ENCODE assay signal across 8 cellular contexts in the genomic region with DNA sequence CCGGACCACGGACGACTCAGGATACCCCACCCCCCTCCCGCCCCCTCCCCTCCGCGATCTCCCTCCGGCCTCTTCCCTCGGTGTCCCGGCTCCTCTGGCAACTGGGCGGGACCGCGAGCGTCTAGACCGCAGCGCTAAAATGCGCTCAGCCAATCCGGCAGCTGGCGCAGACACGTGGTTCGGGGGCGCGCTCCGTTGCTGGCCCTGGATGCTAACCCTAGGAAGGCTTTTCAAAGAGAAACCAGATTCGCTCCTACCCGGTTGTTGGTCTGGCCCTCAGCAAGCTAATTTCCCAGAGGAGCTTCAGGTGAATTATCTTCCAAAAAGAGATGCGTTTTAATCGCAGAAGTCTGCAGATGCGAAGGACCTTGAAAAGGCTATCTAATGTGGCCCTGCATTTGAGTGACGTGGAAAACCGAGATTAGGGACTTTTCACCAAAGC. TPM values are rescaled to one million over a fixed set of nuclear protein-coding genes. Genes with fewer than 3 reads are reported as not detected.
DNase-seq lines count a peak whose midpoint lies in the region; ATAC-seq lines count a peak whose summit lies in the region.

A gene with protein sequence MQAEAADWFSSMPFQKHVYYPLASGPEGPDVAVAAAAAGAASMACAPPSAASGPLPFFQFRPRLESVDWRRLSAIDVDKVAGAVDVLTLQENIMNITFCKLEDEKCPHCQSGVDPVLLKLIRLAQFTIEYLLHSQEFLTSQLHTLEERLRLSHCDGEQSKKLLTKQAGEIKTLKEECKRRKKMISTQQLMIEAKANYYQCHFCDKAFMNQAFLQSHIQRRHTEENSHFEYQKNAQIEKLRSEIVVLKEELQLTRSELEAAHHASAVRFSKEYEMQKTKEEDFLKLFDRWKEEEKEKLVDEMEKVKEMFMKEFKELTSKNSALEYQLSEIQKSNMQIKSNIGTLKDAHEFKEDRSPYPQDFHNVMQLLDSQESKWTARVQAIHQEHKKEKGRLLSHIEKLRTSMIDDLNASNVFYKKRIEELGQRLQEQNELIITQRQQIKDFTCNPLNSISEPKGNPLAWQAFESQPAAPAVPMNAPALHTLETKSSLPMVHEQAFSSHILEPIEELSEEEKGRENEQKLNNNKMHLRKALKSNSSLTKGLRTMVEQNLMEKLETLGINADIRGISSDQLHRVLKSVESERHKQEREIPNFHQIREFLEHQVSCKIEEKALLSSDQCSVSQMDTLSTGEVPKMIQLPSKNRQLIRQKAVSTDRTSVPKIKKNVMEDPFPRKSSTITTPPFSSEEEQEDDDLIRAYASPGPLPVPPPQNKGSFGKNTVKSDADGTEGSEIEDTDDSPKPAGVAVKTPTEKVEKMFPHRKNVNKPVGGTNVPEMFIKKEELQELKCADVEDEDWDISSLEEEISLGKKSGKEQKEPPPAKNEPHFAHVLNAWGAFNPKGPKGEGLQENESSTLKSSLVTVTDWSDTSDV (minus strand): TSS at position 96 of the 442 bp plus-strand sequence. CDS start 2,677 bp downstream, outside the sequence.

- H3K9me3 ChIP-seq in HUES6 (ENCODE audit: control insufficient read depth, insufficient read depth, low read depth, low read length): no peaks in the 10 kb centered on the region
- H3K9me3 ChIP-seq in SJCRH30 (replicated peaks): no peaks in the 10 kb centered on the region

- peak; percentile 61 for ATAC-seq in GM18909 (IDR thresholded peaks at IDR 0.05; ENCODE audit: poor library complexity, unreplicated experiment)
- ATAC-seq in HG02870 (IDR thresholded peaks at IDR 0.05; ENCODE audit: unreplicated experiment): no peak

- H3K27ac ChIP-seq in HUES6 (ENCODE audit: low read depth, low read length) (peak within 1 kb of the TSS; percentile 67; the same call in 1 of the 2 replicates), SJCRH30 (peak within 1 kb of the TSS; percentile 81)

- H3K36me3 ChIP-seq in HUES6 (ENCODE audit: control insufficient read depth, insufficient read depth, low read length) (peaks cover 14% of the 10 kb centered on the region), SJCRH30 (peaks cover 24% of the 10 kb centered on the region)

- H3K4me1 ChIP-seq in HUES6 (ENCODE audit: control insufficient read depth, insufficient read depth, low read length) (peaks cover 23% of the 10 kb centered on the region; the same call in 1 of the 2 replicates), SJCRH30 (no peaks in the 10 kb centered on the region)

- peak within 1 kb of the TSS; percentile 68 for H3K9ac ChIP-seq in HUES6 (ENCODE audit: low read length)

- H3K4me3 ChIP-seq in HUES6 (ENCODE audit: low read depth, low read length): peak within 1 kb of the TSS; percentile 83
- H3K4me3 ChIP-seq in SJCRH30: peak within 1 kb of the TSS; percentile 95

- H3K27me3 ChIP-seq in HUES6 (ENCODE audit: control insufficient read depth, insufficient read depth, low read length): peaks cover 14% of the 10 kb centered on the region; the same call in 1 of the 2 replicates
- H3K27me3 ChIP-seq in SJCRH30: no peaks in the 10 kb centered on the region

- DNase-seq in CD1c-positive myeloid dendritic cell (ENCODE audit: extremely low spot score) (peak; percentile 10), SJCRH30 (peak; percentile 89 to 91), dedifferentiated amniotic fluid mesenchymal stem cell (ENCODE audit: extremely low spot score) (peak; percentile 81), kidney tubule cell (ENCODE audit: low spot score) (peak; percentile 82)
- DNase-seq in stimulated activated CD8-positive, alpha-beta memory T cell treated with anti-CD3 and anti-CD28 coated beads, Interleukin-2, amount 100 ng/mL, for 48 hours (ENCODE audit: low read depth in 2 of 2): peak; percentile 12 to 23

RNA-seq across cellular contexts. Expression of the gene that starts here (rescaled TPM):
- total RNA-seq in SJCRH30 (2014; rRNA removed; shearing (Covaris generic)): 39.1 and 47.6 TPM in 2 replicates

Comparison
In these comparisons a context has a peak if more than half of its experiments do, and no peak if none do; other contexts are left out.
1. DNase-seq: peak in every context shown above with its lines; median percentile 90 in SJCRH30; 82 in kidney tubule cell; 81 in dedifferentiated amniotic fluid mesenchymal stem cell; 18 in stimulated activated CD8-positive, alpha-beta memory T cell treated with anti-CD3 and anti-CD28 coated beads, Interleukin-2, amount 100 ng/mL, for 48 hours; 10 in CD1c-positive myeloid dendritic cell.